In the genomic region with DNA sequence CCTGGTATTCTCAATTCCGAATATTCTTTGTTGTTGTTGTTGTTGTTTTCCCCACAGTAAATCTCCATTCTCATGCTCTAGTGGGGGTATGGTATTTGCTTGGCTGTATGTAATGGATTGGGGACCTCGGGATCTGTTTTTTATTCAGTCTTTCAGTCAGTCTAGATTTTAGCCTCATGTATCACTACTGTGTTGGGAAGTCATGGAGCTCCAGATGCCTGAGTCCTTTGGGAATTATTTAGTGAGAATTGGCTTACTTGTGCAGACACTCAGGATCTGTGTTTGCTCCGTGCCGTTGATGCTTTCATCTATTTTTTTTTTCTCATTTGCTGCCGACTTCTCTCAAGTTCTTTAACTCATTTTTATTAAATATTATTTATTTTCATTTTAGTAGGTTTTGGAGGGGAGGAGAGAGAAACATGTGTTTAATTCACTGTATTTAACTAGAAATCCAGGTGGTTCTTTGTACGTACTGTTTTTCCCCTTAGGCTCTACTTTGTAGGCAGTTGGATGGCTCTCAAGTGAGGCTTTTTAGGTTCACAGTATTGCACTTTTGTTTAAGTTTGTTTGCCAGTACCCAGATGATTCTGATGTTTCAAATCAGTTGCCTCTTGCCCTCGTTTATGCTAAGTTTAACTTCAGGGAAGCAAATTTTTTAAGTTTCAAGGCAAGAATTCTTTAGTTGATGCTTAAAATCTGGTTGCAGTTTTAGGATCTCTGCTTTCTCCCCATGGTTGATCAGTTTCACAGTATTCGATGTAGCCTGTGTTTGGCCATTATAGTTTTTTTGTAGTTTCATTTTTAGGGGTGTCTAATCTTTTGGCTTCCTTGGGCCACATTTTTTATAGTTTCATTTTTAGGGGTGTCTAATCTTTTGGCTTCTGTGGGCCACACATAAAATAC, we compare ENCODE assay signal across 10 cellular contexts. TPM values are rescaled to one million over a fixed set of nuclear protein-coding genes. Genes with fewer than 3 reads are reported as not detected.
A peak's percentile ranks its signal among the peaks of the same experiment; 100 is the strongest.
DNase-seq lines count a peak whose midpoint lies in the region; ATAC-seq and TF ChIP-seq lines count a peak whose summit lies in the region.
"Had no signal": no experiment of that assay in that cellular context is flagged by ENCODE, and none has a peak within 500 bp of the region (broad histone marks: within the 10 kb centered on the region; RNA-seq: fewer than 3 reads in every experiment).

No MANE protein-coding gene starts in this region.

- peak overlapping the region in 1 of 2 donors; percentile 20 for H3K9ac ChIP-seq in duodenal mucosa (ENCODE audit: low read depth in 1 of 2, low read length in 2 of 2)

- H3K27me3 ChIP-seq in duodenal mucosa (ENCODE audit: control insufficient read depth in 1 of 2, insufficient read depth in 2 of 2, low read length in 2 of 2) (no peaks in the 10 kb centered on the region), prostate gland (replicated peaks; ENCODE audit: insufficient read depth) (no peaks in the 10 kb centered on the region)

- WGBS in prostate gland: 23% methylated on average over 8 of the region's 8 CpGs

- no peak for ATAC-seq in GM21825 (IDR thresholded peaks at IDR 0.05; ENCODE audit: unreplicated experiment)
- no peak for ATAC-seq in HG03460 (IDR thresholded peaks at IDR 0.05; ENCODE audit: unreplicated experiment)

- no peak for TF ChIP-seq POLR2A in prostate gland (IDR thresholded peaks at IDR 0.05)

- TF ChIP-seq CTCF in prostate gland (IDR thresholded peaks at IDR 0.05): no peak

- intact Hi-C loops in prostate gland (cut with DNase I): no loop called here

- H3K9me3 ChIP-seq in duodenal mucosa (ENCODE audit: control insufficient read depth in 1 of 2, low read length in 2 of 2) (no peaks in the 10 kb centered on the region), prostate gland (no peaks in the 10 kb centered on the region)
- H3K9me3 ChIP-seq: HAP-1 had no signal

- H3K4me1 ChIP-seq in duodenal mucosa (ENCODE audit: control insufficient read depth in 1 of 2, insufficient read depth in 2 of 2, low read length in 2 of 2) (peaks cover 18 to 31% of the 10 kb centered on the region in 2 donors), prostate gland (replicated peaks) (peaks cover 4% of the 10 kb centered on the region)

- H3K4me3 ChIP-seq in duodenal mucosa (ENCODE audit: low read depth in 1 of 2, low read length in 2 of 2) (peak overlapping the region; percentile 33 to 42), prostate gland (peak overlapping the region in 1 of 2 donors; percentile 0)
- H3K4me3 ChIP-seq: HAP-1 had no signal

- H3K36me3 ChIP-seq in duodenal mucosa (ENCODE audit: control insufficient read depth in 1 of 2, insufficient read depth in 2 of 2, low read length in 2 of 2) (peaks cover 0 to 3% of the 10 kb centered on the region in 2 donors), prostate gland (no peaks in the 10 kb centered on the region)
- H3K36me3 ChIP-seq: HAP-1 had no signal

- H3K27ac ChIP-seq in duodenal mucosa (ENCODE audit: low read depth, low read length): no peak overlapping the region
- H3K27ac ChIP-seq in prostate gland: peak overlapping the region; percentile 39 to 71
- H3K27ac ChIP-seq: VCaP had no signal

- peak; percentile 35 for DNase-seq in EH (ENCODE audit: low read depth)
- DNase-seq in NCI-H2171 treated with DMSO at 0.1 percent for 48 hours (lab: John Stamatoyannopoulos, UW): peak; percentile 74
- no peak for DNase-seq in prostate gland (ENCODE audit: low spot score)
- no peak for DNase-seq in Ammon's horn (ENCODE audit: low spot score)
- DNase-seq in hippocampal formation (lab: John Stamatoyannopoulos, UW): no peak

RNA-seq across cellular contexts. Expression of gene ZNRF2, which starts 36.9 kb away (rescaled TPM):
- total RNA-seq in prostate gland: 10 to 100 TPM; 23.0 to 35.2 TPM

Comparison
In these comparisons a context has a peak if more than half of its experiments do, and no peak if none do; other contexts are left out.
1. DNase-seq: peak in EH (single experiment) and NCI-H2171 treated with DMSO at 0.1 percent for 48 hours (single experiment); none in prostate gland (single experiment), Ammon's horn (single experiment) and hippocampal formation (0 of 2).